9 cellular contexts compared by ENCODE assay signal in the genomic region with DNA sequence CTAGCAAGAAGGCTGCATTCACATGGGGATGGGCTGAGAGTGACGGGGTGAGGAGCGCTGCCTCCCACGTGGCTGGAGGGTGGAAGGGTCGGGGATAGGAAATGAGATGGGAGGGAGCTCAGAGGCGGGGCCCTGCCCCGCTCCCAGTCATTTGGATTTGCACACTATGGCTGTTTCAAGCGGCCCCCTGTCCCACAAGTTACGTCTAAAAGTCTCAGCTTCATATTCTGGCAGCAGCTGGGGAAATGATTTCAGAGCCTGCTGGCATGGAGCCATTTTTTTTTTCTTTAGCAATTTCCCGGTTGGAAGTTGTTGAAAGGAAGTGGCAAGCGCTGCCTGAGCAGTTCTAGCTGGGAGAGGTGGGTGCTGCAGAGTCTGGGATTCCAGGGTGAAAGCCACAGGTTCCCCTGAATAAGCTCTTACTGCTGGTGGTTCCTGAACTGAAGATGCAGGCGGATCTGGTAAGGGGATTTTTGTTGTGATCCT.
A peak's percentile ranks its signal among the peaks of the same experiment; 100 is the strongest.
DNase-seq lines count a peak whose midpoint lies in the region; ATAC-seq and TF ChIP-seq lines count a peak whose summit lies in the region.
"Had no signal": no experiment of that assay in that cellular context is flagged by ENCODE, and none has a peak within 500 bp of the region (broad histone marks: within the 10 kb centered on the region; RNA-seq: fewer than 3 reads in every experiment).

No MANE protein-coding gene starts in this region.

- H3K9ac ChIP-seq in neuronal stem cell (ENCODE audit: low read depth, low read length, poor library complexity) = no peak overlapping the region

- no peak overlapping the region for H3K4me2 ChIP-seq in neuronal stem cell (ENCODE audit: insufficient read depth, low read length, poor library complexity, severe bottlenecking)

- no peak overlapping the region for H2BK12ac ChIP-seq in neuronal stem cell (ENCODE audit: low read length)

- no peak overlapping the region for H2BK120ac ChIP-seq in neuronal stem cell (ENCODE audit: low read depth, low read length)

- peaks cover 24% of the 10 kb centered on the region for H3K36me3 Mint-ChIP-seq in activated T-cell treated with anti-CD3 and anti-CD28 coated beads, Interleukin-2, amount 50 U/mL, for 4 hours (ENCODE audit: insufficient read depth)

- H3K4me3 ChIP-seq in epithelial cell of proximal tubule (ENCODE audit: low read depth, low read length) (peak overlapping the region; percentile 39), neuronal stem cell (ENCODE audit: low read length in 2 of 2) (no peak overlapping the region)
- H3K4me3 ChIP-seq: SJSA1 had no signal

- H2BK5ac ChIP-seq in neuronal stem cell (ENCODE audit: low read length) = peak overlapping the region; percentile 33

- H3K27me3 Mint-ChIP-seq in activated T-cell treated with anti-CD3 and anti-CD28 coated beads, Interleukin-2, amount 50 U/mL, for 4 hours (ENCODE audit: low read depth) = no peaks in the 10 kb centered on the region

- H3K4ac ChIP-seq in neuronal stem cell (ENCODE audit: low read length) = no peak overlapping the region

- no peaks in the 10 kb centered on the region for H3K9me3 ChIP-seq in neuronal stem cell (replicated peaks in 1 of 2; ENCODE audit: control insufficient read depth in 2 of 2, insufficient read depth in 1 of 2, low read depth in 1 of 2, low read length in 2 of 2)
- H3K9me3 ChIP-seq: SJSA1 had no signal

- H4K8ac ChIP-seq in neuronal stem cell (ENCODE audit: low read depth, low read length) = no peak overlapping the region

- DNase-seq in AG20443 (ENCODE audit: low spot score) (peak; percentile 81), NCI-H2171 treated with DMSO at 0.1 percent for 48 hours (lab: John Stamatoyannopoulos, UW) (peak; percentile 84), epithelial cell of proximal tubule (ENCODE audit: low read depth) (no peak), neuronal stem cell (ENCODE audit: low spot score) (no peak), cerebellar nuclear complex (lab: John Stamatoyannopoulos, UW) (no peak), SW480 (ENCODE audit: low spot score) (no peak)
- DNase-seq in activated T-cell treated with anti-CD3 and anti-CD28 coated beads, Interleukin-2, amount 50 U/mL, for 4 hours = no peak

- no peak overlapping the region for H3K23ac ChIP-seq in neuronal stem cell (ENCODE audit: low read depth, low read length, poor library complexity)

- H2AFZ ChIP-seq in neuronal stem cell (ENCODE audit: low read length) = no peak overlapping the region

- no peak overlapping the region for H3K4me3 Mint-ChIP-seq in activated T-cell treated with anti-CD3 and anti-CD28 coated beads, Interleukin-2, amount 50 U/mL, for 4 hours

- no peak overlapping the region for H2BK15ac ChIP-seq in neuronal stem cell (ENCODE audit: low read length)

- H2AK5ac ChIP-seq in neuronal stem cell (ENCODE audit: low read depth, low read length) = no peak overlapping the region

- no peaks in the 10 kb centered on the region for H3K9me3 Mint-ChIP-seq in activated T-cell treated with anti-CD3 and anti-CD28 coated beads, Interleukin-2, amount 50 U/mL, for 4 hours

- ATAC-seq in GM21619 (IDR thresholded peaks at IDR 0.05; ENCODE audit: unreplicated experiment) = no peak
- ATAC-seq in activated T-cell treated with anti-CD3 and anti-CD28 coated beads, Interleukin-2, amount 50 U/mL, for 4 hours = no peak

- no peaks in the 10 kb centered on the region for H3K79me1 ChIP-seq in neuronal stem cell (ENCODE audit: low read depth, low read length)

- WGBS in neuronal stem cell (ENCODE audit: extremely low coverage in 2 of 2, insufficient read length in 2 of 2, insufficient replicate concordance in 1 of 2), 2 donors = no CpG with 5 or more reads among the region's 11 CpGs

- TF ChIP-seq CTCF in epithelial cell of proximal tubule (conservative IDR thresholded peaks at IDR 0.05; ENCODE audit: low read depth, low read length) = no peak

- H3K18ac ChIP-seq in neuronal stem cell (ENCODE audit: low read length) = no peak overlapping the region

- no peak overlapping the region for H4K91ac ChIP-seq in neuronal stem cell (ENCODE audit: low read depth, low read length, poor library complexity)

- H3K14ac ChIP-seq in neuronal stem cell (ENCODE audit: low read length) = no peak overlapping the region

- no peaks in the 10 kb centered on the region for H3K27me3 ChIP-seq in neuronal stem cell (ENCODE audit: control insufficient read depth in 3 of 3, insufficient read depth in 3 of 3, low read depth in 1 of 3, low read length in 3 of 3)
- H3K27me3 ChIP-seq: SJSA1 had no signal

- H3K4me1 ChIP-seq in neuronal stem cell (ENCODE audit: control insufficient read depth in 2 of 2, insufficient read depth in 1 of 2, low read depth in 1 of 2, low read length in 2 of 2) = peaks cover 0 to 3% of the 10 kb centered on the region in 2 donors

- H3K4me1 Mint-ChIP-seq in activated T-cell treated with anti-CD3 and anti-CD28 coated beads, Interleukin-2, amount 50 U/mL, for 4 hours (ENCODE audit: low read depth) = peaks cover 10% of the 10 kb centered on the region

- no peak overlapping the region for H3K27ac ChIP-seq in neuronal stem cell (replicated peaks; ENCODE audit: low read length)
- H3K27ac ChIP-seq: SJSA1 had no signal

- H3K36me3 ChIP-seq in neuronal stem cell (replicated peaks in 1 of 2; ENCODE audit: control insufficient read depth in 2 of 2, insufficient read depth in 2 of 2, low read length in 2 of 2) = peaks cover 0 to 2% of the 10 kb centered on the region in 2 donors
- H3K36me3 ChIP-seq: SJSA1 had no signal

Comparison
In these comparisons a context has a peak if more than half of its experiments do, and no peak if none do; other contexts are left out.
1. DNase-seq: peak in AG20443 (single experiment) and NCI-H2171 treated with DMSO at 0.1 percent for 48 hours (single experiment); none in epithelial cell of proximal tubule (single experiment), neuronal stem cell (single experiment), cerebellar nuclear complex (0 of 2), SW480 (single experiment) and activated T-cell treated with anti-CD3 and anti-CD28 coated beads, Interleukin-2, amount 50 U/mL, for 4 hours (single experiment).